16 cellular contexts compared by ENCODE assay signal in genomic region chr6:112184996-112185395, GRCh38.
"Had no signal": no experiment of that assay in that cellular context is flagged by ENCODE, and none has a peak within 500 bp of the region (broad histone marks: within the 10 kb centered on the region; RNA-seq: fewer than 3 reads in every experiment).

No MANE protein-coding gene starts in this region.

- H3K4me3 Mint-ChIP-seq: activated naive CD4-positive, alpha-beta T cell treated with anti-CD3 and anti-CD28 coated beads, Interleukin-2, amount 50 U/mL, for 24 hours; dendritic cell treated with granulocyte-macrophage colony-stimulating factor and Interleukin-4, amounts not matched to agents 40 ng/mL and 50 ng/mL, for 4 days; stimulated activated naive B cell treated with anti-CD40 and anti-IgM and Interleukin-4, amounts not matched to agents 10 μg/mL and 1 μg/mL and 100 μg/mL, for 72 hours had no signal

- H3K9me3 Mint-ChIP-seq: activated naive CD4-positive, alpha-beta T cell treated with anti-CD3 and anti-CD28 coated beads, Interleukin-2, amount 50 U/mL, for 24 hours; dendritic cell treated with granulocyte-macrophage colony-stimulating factor and Interleukin-4, amounts not matched to agents 40 ng/mL and 50 ng/mL, for 4 days; stimulated activated naive B cell treated with anti-CD40 and anti-IgM and Interleukin-4, amounts not matched to agents 10 μg/mL and 1 μg/mL and 100 μg/mL, for 72 hours had no signal

- H3K27ac ChIP-seq: adrenal gland, prostate gland, right lobe of liver, spleen, WERI-Rb-1 had no signal

- FAIRE-seq: islet of Langerhans had no signal

- H3K4me1 ChIP-seq: prostate gland, spleen had no signal

- ATAC-seq: left colon; right lobe of liver; stimulated activated naive B cell treated with anti-CD40 and anti-IgM and Interleukin-4, amounts not matched to agents 10 μg/mL and 1 μg/mL and 100 μg/mL, for 72 hours had no signal

- H3K36me3 ChIP-seq: adrenal gland, prostate gland, right lobe of liver, spleen, WERI-Rb-1 had no signal

- H3K9me3 ChIP-seq: adrenal gland, esophagus squamous epithelium, prostate gland, right lobe of liver, spleen had no signal

- H3K27ac Mint-ChIP-seq: activated naive CD4-positive, alpha-beta T cell treated with anti-CD3 and anti-CD28 coated beads, Interleukin-2, amount 50 U/mL, for 24 hours; dendritic cell treated with granulocyte-macrophage colony-stimulating factor and Interleukin-4, amounts not matched to agents 40 ng/mL and 50 ng/mL, for 4 days; stimulated activated naive B cell treated with anti-CD40 and anti-IgM and Interleukin-4, amounts not matched to agents 10 μg/mL and 1 μg/mL and 100 μg/mL, for 72 hours had no signal

- DNase-seq: activated CD4-positive, alpha-beta T cell treated with anti-CD3 and anti-CD28 coated beads for 1 hour; activated gamma-delta T cell; adrenal gland; effector CD8-positive, alpha-beta T cell; esophagus squamous epithelium; left colon; right lobe of liver; spleen; stimulated activated naive B cell treated with anti-CD40 and anti-IgM and Interleukin-4, amounts not matched to agents 10 μg/mL and 1 μg/mL and 100 μg/mL, for 72 hours; substantia nigra; WERI-Rb-1 had no signal

- H3K27me3 ChIP-seq: adrenal gland, esophagus squamous epithelium, right lobe of liver had no signal

- H3K4me3 ChIP-seq: adrenal gland, esophagus squamous epithelium, lung, prostate gland, right lobe of liver, spleen had no signal

- H3K36me3 Mint-ChIP-seq: activated naive CD4-positive, alpha-beta T cell treated with anti-CD3 and anti-CD28 coated beads, Interleukin-2, amount 50 U/mL, for 24 hours; stimulated activated naive B cell treated with anti-CD40 and anti-IgM and Interleukin-4, amounts not matched to agents 10 μg/mL and 1 μg/mL and 100 μg/mL, for 72 hours had no signal
